In the genomic region with DNA sequence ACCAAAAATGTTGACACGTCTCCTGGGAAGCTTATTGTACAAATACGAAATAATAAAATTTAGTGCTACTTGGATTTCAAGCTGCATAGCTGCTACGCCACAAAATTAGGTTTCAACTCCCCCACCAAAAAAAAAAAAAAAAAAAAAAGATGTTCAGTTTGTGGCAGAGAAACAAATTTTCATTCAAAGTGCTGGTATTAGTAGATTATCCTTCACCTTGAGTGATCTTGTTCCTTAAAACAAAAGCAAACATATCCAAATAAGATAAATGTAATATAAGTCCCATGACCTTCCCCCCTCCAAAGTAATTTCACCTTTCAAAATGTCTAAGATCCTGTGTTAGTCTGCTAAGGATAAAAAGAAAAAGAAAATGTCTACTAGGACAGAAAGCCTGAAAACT, we compare ENCODE assay signal across 8 cellular contexts. TPM values are rescaled to one million over a fixed set of nuclear protein-coding genes. Genes with fewer than 3 reads are reported as not detected.
A peak's percentile ranks its signal among the peaks of the same experiment; 100 is the strongest.
DNase-seq lines count a peak whose midpoint lies in the region; ATAC-seq and TF ChIP-seq lines count a peak whose summit lies in the region.

No MANE protein-coding gene starts in this region.

- H3K4me3 Mint-ChIP-seq in Caco-2 (ENCODE audit: unreplicated experiment) (peak overlapping the region; percentile 79), progenitor cell of endocrine pancreas (ENCODE audit: low read depth) (peak overlapping the region; percentile 93)

- CTCF ChIA-PET in Caco-2 (lab: Charles Lee), result interaction anchor here (0.6 to 2.2 kb wide), 20 partner anchors 11 to 135 kb away, joined by 3 to 35 read pairs (median 4); no protein-coding TSS in a partner anchor

- DNase-seq in Caco-2 (no peak), RWPE2 (ENCODE audit: low spot score) (no peak), epithelial cell of proximal tubule (ENCODE audit: low read depth) (no peak), progenitor cell of endocrine pancreas (ENCODE audit: low spot score, unreplicated experiment) (no peak), activated gamma-delta T cell treated with Interleukin-2 at 50 U/mL for 16 hours (no peak), T-helper 9 cell (no peak)
- DNase-seq in activated effector memory CD4-positive, alpha-beta T cell treated with Interleukin-2 at 50 U/mL for 16 hours, result no peak
- DNase-seq in stimulated activated CD8-positive, alpha-beta memory T cell treated with anti-CD3 and anti-CD28 coated beads, Interleukin-4, amount 100 ng/mL, for 48 hours, result no peak

- H3K9me3 Mint-ChIP-seq in Caco-2 (ENCODE audit: unreplicated experiment) (no peaks in the 10 kb centered on the region), progenitor cell of endocrine pancreas (ENCODE audit: low read depth) (no peaks in the 10 kb centered on the region)

- H3K4me1 Mint-ChIP-seq in Caco-2 (ENCODE audit: low read depth, unreplicated experiment), result peaks cover 23% of the 10 kb centered on the region
- peaks cover 36% of the 10 kb centered on the region for H3K4me1 Mint-ChIP-seq in progenitor cell of endocrine pancreas (ENCODE audit: low read depth)

- H3K36me3 Mint-ChIP-seq in Caco-2 (ENCODE audit: insufficient read depth, unreplicated experiment), result peaks cover 70% of the 10 kb centered on the region
- peaks cover 14% of the 10 kb centered on the region for H3K36me3 Mint-ChIP-seq in progenitor cell of endocrine pancreas (ENCODE audit: insufficient read depth)

- H3K27me3 ChIP-seq in Caco-2 (replicated peaks; ENCODE audit: control insufficient read depth, insufficient read depth, low read length) (no peaks in the 10 kb centered on the region), RWPE2 (ENCODE audit: insufficient read depth, poor library complexity, severe bottlenecking) (no peaks in the 10 kb centered on the region)

- H3K27ac Mint-ChIP-seq in Caco-2 (ENCODE audit: unreplicated experiment) (no peak overlapping the region), progenitor cell of endocrine pancreas (no peak overlapping the region)

- POLR2A ChIA-PET in Caco-2 (lab: Charles Lee), result interaction anchor here (0.6 to 5.6 kb wide), 4 partner anchors 21 to 435 kb away, joined by 3 to 296 read pairs (median 8); no protein-coding TSS in a partner anchor

- no peak for ATAC-seq in RWPE2 (ENCODE audit: low read depth)

- H3K36me3 ChIP-seq in Caco-2 (ENCODE audit: control insufficient read depth, insufficient read depth, low read length), result peaks cover 7% of the 10 kb centered on the region
- peaks cover 43% of the 10 kb centered on the region for H3K36me3 ChIP-seq in RWPE2 (ENCODE audit: low read depth)

- no peak for TF ChIP-seq CTCF in Caco-2 (IDR thresholded peaks at IDR 0.05; ENCODE audit: insufficient read depth in 1 of 2, low read depth in 1 of 2, low read length in 1 of 2, severe bottlenecking in 1 of 2, unreplicated experiment in 1 of 2)
- no peak for TF ChIP-seq CTCF in RWPE2 (IDR thresholded peaks at IDR 0.05; ENCODE audit: poor library complexity, severe bottlenecking)
- no peak for TF ChIP-seq CTCF in epithelial cell of proximal tubule (conservative IDR thresholded peaks at IDR 0.05; ENCODE audit: low read depth, low read length)
- no peak for TF ChIP-seq CTCF in progenitor cell of endocrine pancreas (IDR thresholded peaks at IDR 0.05; ENCODE audit: unreplicated experiment)

- H3K27ac ChIP-seq in RWPE2 (ENCODE audit: poor library complexity, severe bottlenecking), result peak overlapping the region; percentile 98

- H3K9me3 ChIP-seq in Caco-2 (no peaks in the 10 kb centered on the region), RWPE2 (ENCODE audit: severe bottlenecking) (no peaks in the 10 kb centered on the region)

- H3K27me3 Mint-ChIP-seq in Caco-2 (ENCODE audit: insufficient read depth, unreplicated experiment) (no peaks in the 10 kb centered on the region), progenitor cell of endocrine pancreas (no peaks in the 10 kb centered on the region)

- intact Hi-C loops in Caco-2 (cut with micrococcal nuclease; ENCODE audit: unreplicated experiment), result loop anchor here (1.0 kb wide), 2 partner anchors 12 to 86 kb away; no protein-coding TSS in a partner anchor

- H3K4me1 ChIP-seq in Caco-2 (peaks cover 15% of the 10 kb centered on the region), RWPE2 (ENCODE audit: insufficient read depth, poor library complexity, severe bottlenecking) (peaks cover 22% of the 10 kb centered on the region)

- H3K4me3 ChIP-seq in Caco-2 (ENCODE audit: low read depth, low read length) (peak overlapping the region; percentile 96), RWPE2 (ENCODE audit: severe bottlenecking) (peak overlapping the region; percentile 95), epithelial cell of proximal tubule (ENCODE audit: low read depth, low read length) (peak overlapping the region; percentile 83)

- no TSS peak for BruUV-seq in Caco-2 (replicated peaks; lab: Mats Ljungman, UMichigan)

RNA-seq across cellular contexts. Expression of gene TOB1, which starts 2.2 kb away (rescaled TPM):
- total RNA-seq in Caco-2 (2022), result 114 TPM in 2 replicates
- total RNA-seq in epithelial cell of proximal tubule, result 4.4 and 4.6 TPM in 2 replicates
- 41.0 and 43.9 TPM in 2 replicates for total RNA-seq in progenitor cell of endocrine pancreas

RNA-seq across cellular contexts. Expression of gene WFIKKN2, which starts 28.5 kb away (rescaled TPM):
- total RNA-seq in Caco-2 (2022) (not detected in 2 replicates), epithelial cell of proximal tubule (not detected in 2 replicates), progenitor cell of endocrine pancreas (not detected in 2 replicates)
